Comparison of ENCODE assay signal across 8 cellular contexts in genomic region chr11:64339754-64340408, GRCh38. TPM values are rescaled to one million over a fixed set of nuclear protein-coding genes. Genes with fewer than 3 reads are reported as not detected.
DNase-seq lines count a peak whose midpoint lies in the region; ATAC-seq lines count a peak whose summit lies in the region.

Gene CCDC88B (plus strand): TSS chr11:64340204. CDS start chr11:64340267, 63 bp downstream.

- no peaks in the 10 kb centered on the region for H3K27me3 ChIP-seq in thymus (ENCODE audit: control insufficient read depth, insufficient read depth)

- H3K4me3 Mint-ChIP-seq in activated naive CD8-positive, alpha-beta T cell treated with anti-CD3 and anti-CD28 coated beads, Interleukin-2, amount 10 ng/mL, durations not matched to agents 7 days and 5 days: peak within 1 kb of the TSS; percentile 94

- no peaks in the 10 kb centered on the region for H3K9me3 ChIP-seq in thymus (ENCODE audit: control insufficient read depth)

- H3K9me3 Mint-ChIP-seq in activated naive CD8-positive, alpha-beta T cell treated with anti-CD3 and anti-CD28 coated beads, Interleukin-2, amount 10 ng/mL, durations not matched to agents 7 days and 5 days: no peaks in the 10 kb centered on the region

- ATAC-seq in GM18517 (IDR thresholded peaks at IDR 0.05; ENCODE audit: unreplicated experiment) (peak; percentile 36), HG03095 (IDR thresholded peaks at IDR 0.05; ENCODE audit: unreplicated experiment) (peak; percentile 43)
- ATAC-seq in activated naive CD8-positive, alpha-beta T cell treated with anti-CD3 and anti-CD28 coated beads, Interleukin-2, amount 10 ng/mL, durations not matched to agents 7 days and 5 days (ENCODE audit: low read depth): peak; percentile 87

- H3K4me1 Mint-ChIP-seq in activated naive CD8-positive, alpha-beta T cell treated with anti-CD3 and anti-CD28 coated beads, Interleukin-2, amount 10 ng/mL, durations not matched to agents 7 days and 5 days: peaks cover 35% of the 10 kb centered on the region

- peak within 1 kb of the TSS; percentile 86 for H3K27ac ChIP-seq in thymus (ENCODE audit: low read depth)

- peak within 1 kb of the TSS; percentile 97 for H3K27ac Mint-ChIP-seq in activated naive CD8-positive, alpha-beta T cell treated with anti-CD3 and anti-CD28 coated beads, Interleukin-2, amount 10 ng/mL, durations not matched to agents 7 days and 5 days

- intact Hi-C loops in T-helper 2 cell treated with Interferon-gamma antibody and Interleukin-4, amounts not matched to agents 100 ng/mL and 5 ng/mL, for 36 hours (cut with micrococcal nuclease): loop anchor here (1.0 kb wide), 1 partner anchor 70 kb away; no protein-coding TSS in a partner anchor

- peaks cover 24% of the 10 kb centered on the region for H3K4me1 ChIP-seq in thymus (ENCODE audit: control insufficient read depth, insufficient read depth, low read length)

- 15% methylated on average over 16 of the region's 16 CpGs for WGBS in thymus

- DNase-seq in activated naive CD8-positive, alpha-beta T cell treated with anti-CD3 and anti-CD28 coated beads, Interleukin-2, amount 10 ng/mL, durations not matched to agents 7 days and 5 days: peak; percentile 85
- DNase-seq in mucosa of gallbladder (ENCODE audit: low spot score) (peak; percentile 49), AG20443 (ENCODE audit: low spot score) (no peak), HCEC 1CT (no peak)

- H3K27me3 Mint-ChIP-seq in activated naive CD8-positive, alpha-beta T cell treated with anti-CD3 and anti-CD28 coated beads, Interleukin-2, amount 10 ng/mL, durations not matched to agents 7 days and 5 days: no peaks in the 10 kb centered on the region

- peak within 1 kb of the TSS; percentile 64 for H3K4me3 ChIP-seq in thymus (ENCODE audit: low read length)

- POLR2A ChIA-PET in activated naive CD8-positive, alpha-beta T cell treated with anti-CD3 and anti-CD28 coated beads, Interleukin-2, amount 10 ng/mL, durations not matched to agents 7 days and 5 days (lab: Charles Lee): interaction anchor here (0.6 to 3.8 kb wide), 14 partner anchors 9 to 156 kb away, joined by 3 to 53 read pairs (median 4); partner anchors contain the start of genes ESRRA, PLCB3, PRDX5 and TRMT112

- peaks cover 10% of the 10 kb centered on the region for H3K36me3 Mint-ChIP-seq in activated naive CD8-positive, alpha-beta T cell treated with anti-CD3 and anti-CD28 coated beads, Interleukin-2, amount 10 ng/mL, durations not matched to agents 7 days and 5 days

- H3K36me3 ChIP-seq in thymus (ENCODE audit: control insufficient read depth, insufficient read depth): peaks cover 18% of the 10 kb centered on the region

RNA-seq across cellular contexts. Expression of gene CCDC88B, which starts in this region (rescaled TPM):
- total RNA-seq in T-helper 2 cell treated with Interferon-gamma antibody and Interleukin-4, amounts not matched to agents 100 ng/mL and 5 ng/mL, for 36 hours: 132 and 135 TPM in 2 replicates
- total RNA-seq in activated naive CD8-positive, alpha-beta T cell treated with anti-CD3 and anti-CD28 coated beads, Interleukin-2, amount 10 ng/mL, durations not matched to agents 7 days and 5 days: 100 to 1,000 TPM; 132 to 142 TPM
- total RNA-seq in mucosa of gallbladder: 25.8 TPM
- polyA plus RNA-seq in thymus: 480 TPM

Comparison
In these comparisons a context has a peak if more than half of its experiments do, and no peak if none do; other contexts are left out.
1. ATAC-seq: peak in every context shown above with its lines; median percentile 87 in activated naive CD8-positive, alpha-beta T cell treated with anti-CD3 and anti-CD28 coated beads, Interleukin-2, amount 10 ng/mL, durations not matched to agents 7 days and 5 days; 43 in HG03095; 36 in GM18517.
2. DNase-seq: peak in activated naive CD8-positive, alpha-beta T cell treated with anti-CD3 and anti-CD28 coated beads, Interleukin-2, amount 10 ng/mL, durations not matched to agents 7 days and 5 days (single experiment) and mucosa of gallbladder (single experiment); none in AG20443 (single experiment) and HCEC 1CT (single experiment).